8 cellular contexts compared by ENCODE assay signal in genomic region chr18:31772699-31773098, GRCh38. TPM values are rescaled to one million over a fixed set of nuclear protein-coding genes. Genes with fewer than 3 reads are reported as not detected.
"Had no signal": no experiment of that assay in that cellular context is flagged by ENCODE, and none has a peak within 500 bp of the region (broad histone marks: within the 10 kb centered on the region; RNA-seq: fewer than 3 reads in every experiment).

No MANE protein-coding gene starts in this region.

- H2AFZ ChIP-seq: GM23338 had no signal

- H3K4me3 ChIP-seq: GM23338 had no signal

- H3K27ac Mint-ChIP-seq: GM23338, H9 had no signal

- DNase-seq: H9, HCEC 1CT, KBM-7 had no signal

- ATAC-seq: GM23338 had no signal

- FAIRE-seq: H1, H54, HTR-8/SVneo had no signal

- H3K4me3 Mint-ChIP-seq: GM23338, H9 had no signal

- H3K4me2 ChIP-seq: GM23338 had no signal

RNA-seq across cellular contexts. Expression of gene SLC25A52, which starts 12.0 kb away (rescaled TPM):
- total RNA-seq: GM23338, H1, H9, HT-29 had no signal
- polyA plus RNA-seq: GM23338, H1 had no signal
